ENCODE assay signal across 8 cellular contexts in the genomic region with DNA sequence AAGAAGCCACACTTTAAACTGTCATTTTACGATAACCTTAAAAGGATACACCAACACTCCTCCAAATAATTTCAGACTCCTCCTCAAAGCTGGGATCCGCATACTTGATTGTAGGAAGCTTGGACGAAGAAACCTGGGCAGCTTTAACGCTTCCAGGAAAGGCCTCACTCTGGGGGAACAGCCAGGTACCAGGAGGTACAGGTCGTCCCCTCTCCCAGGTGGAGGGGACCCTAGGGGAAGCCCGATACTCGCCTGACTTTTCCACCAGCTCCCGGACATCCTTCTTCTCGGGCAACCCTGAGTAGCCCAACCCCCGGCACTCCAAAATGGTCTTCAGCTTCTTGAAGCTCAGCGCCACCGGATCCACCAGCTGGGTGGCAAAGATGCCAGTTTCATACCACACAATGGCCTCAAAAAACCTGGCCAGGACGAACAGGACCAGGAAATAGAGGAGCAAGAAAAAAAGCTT. TPM values are rescaled to one million over a fixed set of nuclear protein-coding genes. Genes with fewer than 3 reads are reported as not detected.
DNase-seq lines count a peak whose midpoint lies in the region; ATAC-seq and TF ChIP-seq lines count a peak whose summit lies in the region.

No MANE protein-coding gene starts in this region.

- H3K9me3 Mint-ChIP-seq in naive B cell = no peaks in the 10 kb centered on the region

- no peaks in the 10 kb centered on the region for H3K27me3 Mint-ChIP-seq in naive B cell

- H3K36me3 ChIP-seq in HUES64 (ENCODE audit: insufficient read depth, low read length) = peaks cover 12% of the 10 kb centered on the region
- H3K36me3 ChIP-seq in tibial nerve = peaks cover 0 to 14% (median 0%) of the 10 kb centered on the region in 3 donors

- TF ChIP-seq POLR2A in erythroblast (IDR thresholded peaks at IDR 0.05; ENCODE audit: low read length) (no peak), tibial nerve (IDR thresholded peaks at IDR 0.05) (no peak)

- H3K36me3 Mint-ChIP-seq in naive B cell = peaks cover 0 to 17% of the 10 kb centered on the region in 2 donors

- peak overlapping the region; percentile 92 to 98 (median 96) for H3K4me3 Mint-ChIP-seq in naive B cell

- H3K4me3 ChIP-seq in HUES64 (ENCODE audit: low read length) = peak overlapping the region; percentile 81
- peak overlapping the region; percentile 69 to 89 (median 80) for H3K4me3 ChIP-seq in tibial nerve

- TF ChIP-seq CTCF in tibial nerve (IDR thresholded peaks at IDR 0.05) = no peak

- H3K9me3 ChIP-seq in HUES64 (ENCODE audit: insufficient read depth, low read depth, low read length) (no peaks in the 10 kb centered on the region), tibial nerve (no peaks in the 10 kb centered on the region)

- no peak for ATAC-seq in naive B cell (ENCODE audit: low read depth in 2 of 2)
- no peak for ATAC-seq in HG02798 (IDR thresholded peaks at IDR 0.05; ENCODE audit: poor library complexity, unreplicated experiment)
- no peak for ATAC-seq in HG02852 (IDR thresholded peaks at IDR 0.05; ENCODE audit: unreplicated experiment)

- H3K4me1 Mint-ChIP-seq in naive B cell = peaks cover 17 to 38% (median 38%) of the 10 kb centered on the region in 3 donors

- 4% methylated on average over 13 of the region's 13 CpGs for WGBS in HUES64
- 0 to 1% methylated on average over 13 of the region's 13 CpGs for WGBS in tibial nerve, 2 donors

- peak overlapping the region; percentile 85 to 98 (median 96) for H3K27ac Mint-ChIP-seq in naive B cell

- no peak for TF ChIP-seq EP300 in tibial nerve (IDR thresholded peaks at IDR 0.05)

- DNase-seq in D341Med (ENCODE audit: low spot score) (peak; percentile 34), erythroblast (lab: John Stamatoyannopoulos, UW) (peak; percentile 58 to 77), naive B cell (peak; percentile 7), tibial nerve (ENCODE audit: low spot score in 2 of 2) (peak in 1 of 2 donors; percentile 37)
- DNase-seq in activated CD4-positive, alpha-beta T cell treated with anti-CD3 and anti-CD28 coated beads for 48 hours = peak; percentile 43

- H3K9ac ChIP-seq in HUES64 (ENCODE audit: low read depth, low read length) = peak overlapping the region; percentile 80

- H3K27me3 ChIP-seq in HUES64 (ENCODE audit: insufficient read depth, low read length) = peaks cover 7% of the 10 kb centered on the region; the same call in 1 of the 2 replicates
- H3K27me3 ChIP-seq in tibial nerve = no peaks in the 10 kb centered on the region

- H3K4me1 ChIP-seq in HUES64 (ENCODE audit: insufficient read depth, low read length) (peaks cover 13% of the 10 kb centered on the region), tibial nerve (peaks cover 0 to 55% (median 11%) of the 10 kb centered on the region in 4 donors)

- no peak overlapping the region for H3K27ac ChIP-seq in HUES64 (ENCODE audit: low read depth, low read length)
- peak overlapping the region; percentile 90 to 99 (median 98) for H3K27ac ChIP-seq in tibial nerve

RNA-seq across cellular contexts. Expression of a gene that starts 1.2 kb away (rescaled TPM):
- polyA plus RNA-seq in HUES64 (2013, experiment 1 of 2) = 6.1 TPM
- 5.8 TPM for polyA plus RNA-seq in HUES64 (2013, experiment 2 of 2)
- polyA plus RNA-seq in naive B cell (ENCODE audit: low read depth in 6 of 6) = 1 to 10 TPM; 3.3 to 7.6 (median 4.9) TPM
- total RNA-seq in tibial nerve = 10 to 100 TPM; 41.7 to 72.5 (median 58.6) TPM

RNA-seq across cellular contexts. Expression of a gene that starts 59.2 kb away (rescaled TPM):
- 22.3 TPM for polyA plus RNA-seq in HUES64 (2013, experiment 1 of 2)
- polyA plus RNA-seq in HUES64 (2013, experiment 2 of 2) = 32.3 TPM
- 100 to 1,000 TPM in 2 of 6 donors, 10 to 100 TPM in 4; 61.6 to 107 (median 96.4) TPM for polyA plus RNA-seq in naive B cell (ENCODE audit: low read depth in 6 of 6)
- 100 to 1,000 TPM in 3 of 4 donors, 10 to 100 TPM in 1; 87.0 to 155 (median 129) TPM for total RNA-seq in tibial nerve
